Comparison of ENCODE assay signal across 8 cellular contexts in genomic region chr17:1724869-1725641, GRCh38. TPM values are rescaled to one million over a fixed set of nuclear protein-coding genes. Genes with fewer than 3 reads are reported as not detected.
DNase-seq lines count a peak whose midpoint lies in the region; ATAC-seq, FAIRE-seq and TF ChIP-seq lines count a peak whose summit lies in the region.

No MANE protein-coding gene starts in this region.

- DNase-seq in GM12891 (ENCODE audit: insufficient read length, low spot score) (no peak), Peyer's patch (no peak), endothelial cell (ENCODE audit: low spot score) (no peak), MV-4-11 (lab: John Stamatoyannopoulos, UW) (no peak), ACHN (no peak)
- peak in 1 of 9 donors; percentile 34 for DNase-seq in naive thymus-derived CD4-positive, alpha-beta T cell

- peak overlapping the region; percentile 86 to 95 (median 90) for H3K27ac ChIP-seq in Peyer's patch
- peak overlapping the region; percentile 79 for H3K27ac ChIP-seq in naive thymus-derived CD4-positive, alpha-beta T cell (ENCODE audit: low read depth, low read length)

- H3K27me3 Mint-ChIP-seq in endothelial cell (ENCODE audit: unreplicated experiment), result peaks cover 11% of the 10 kb centered on the region
- no peaks in the 10 kb centered on the region for H3K27me3 Mint-ChIP-seq in naive thymus-derived CD4-positive, alpha-beta T cell

- ATAC-seq in HG02610 (IDR thresholded peaks at IDR 0.05; ENCODE audit: unreplicated experiment), result peak; percentile 24
- peak; percentile 66 for ATAC-seq in naive thymus-derived CD4-positive, alpha-beta T cell
- ATAC-seq in HG02970 (IDR thresholded peaks at IDR 0.05; ENCODE audit: low FRiP score, unreplicated experiment), result no peak

- peaks cover 4 to 38% (median 30%) of the 10 kb centered on the region in 4 donors for H3K4me1 ChIP-seq in Peyer's patch
- peaks cover 25 to 33% of the 10 kb centered on the region in 2 donors for H3K4me1 ChIP-seq in naive thymus-derived CD4-positive, alpha-beta T cell (ENCODE audit: control insufficient read depth in 2 of 2, insufficient read depth in 2 of 2, low read length in 2 of 2)

- no peaks in the 10 kb centered on the region for H3K27me3 ChIP-seq in Peyer's patch
- H3K27me3 ChIP-seq in naive thymus-derived CD4-positive, alpha-beta T cell (ENCODE audit: control insufficient read depth in 2 of 2, insufficient read depth in 2 of 2, low read length in 2 of 2), result no peaks in the 10 kb centered on the region

- CTCF ChIA-PET in naive thymus-derived CD4-positive, alpha-beta T cell (lab: Charles Lee), result interaction anchor here (1.3 to 1.5 kb wide), 2 partner anchors 8 to 140 kb away, joined by 3 read pairs; no protein-coding TSS in a partner anchor

- no peak for TF ChIP-seq POLR2A in GM12891 (IDR thresholded peaks at IDR 0.05; ENCODE audit: low read depth, low read length)
- no peak for TF ChIP-seq POLR2A in Peyer's patch (IDR thresholded peaks at IDR 0.05)

- in situ Hi-C loops in ACHN (cut with HindIII; ENCODE audit: low pct_ligation_motif_present, low pct_unique_long_range_greater_than_20kb, low sequenced_read_pairs), result no loop called here

- peak in 3 of 6 experiments; percentile 14 to 38 (median 31) for TF ChIP-seq CTCF in Peyer's patch (IDR thresholded peaks at IDR 0.05)
- no peak for TF ChIP-seq CTCF in endothelial cell (IDR thresholded peaks at IDR 0.05; ENCODE audit: unreplicated experiment)

- H3K27ac Mint-ChIP-seq in endothelial cell (ENCODE audit: unreplicated experiment), result no peak overlapping the region
- H3K27ac Mint-ChIP-seq in naive thymus-derived CD4-positive, alpha-beta T cell, result peak overlapping the region in 6 of 9 donors; percentile 40 to 76 (median 69)

- peaks cover 7% of the 10 kb centered on the region for H3K4me1 Mint-ChIP-seq in endothelial cell (ENCODE audit: unreplicated experiment)
- peaks cover 24 to 57% (median 41%) of the 10 kb centered on the region in 7 donors for H3K4me1 Mint-ChIP-seq in naive thymus-derived CD4-positive, alpha-beta T cell

- H3K36me3 ChIP-seq in Peyer's patch, result peaks cover 0 to 36% (median 0%) of the 10 kb centered on the region in 3 donors
- peaks cover 0 to 25% (median 0%) of the 10 kb centered on the region in 3 experiments for H3K36me3 ChIP-seq in naive thymus-derived CD4-positive, alpha-beta T cell (ENCODE audit: control insufficient read depth in 2 of 3, insufficient read depth in 3 of 3, low read length in 3 of 3)

- POLR2A ChIA-PET in naive thymus-derived CD4-positive, alpha-beta T cell (lab: Charles Lee), result interaction anchor here (0.8 to 3.8 kb wide), 5 partner anchors 9 to 76 kb away, joined by 4 to 22 read pairs (median 5); partner anchors contain the start of genes RILP and SERPINF1

- peaks cover 8% of the 10 kb centered on the region for H3K36me3 Mint-ChIP-seq in endothelial cell (ENCODE audit: low read depth, unreplicated experiment)
- H3K36me3 Mint-ChIP-seq in naive thymus-derived CD4-positive, alpha-beta T cell, result peaks cover 0 to 11% (median 5%) of the 10 kb centered on the region in 5 donors

- H3K4me3 Mint-ChIP-seq in endothelial cell (ENCODE audit: unreplicated experiment), result peak overlapping the region; percentile 44
- peak overlapping the region; percentile 65 to 86 (median 76) for H3K4me3 Mint-ChIP-seq in naive thymus-derived CD4-positive, alpha-beta T cell

- FAIRE-seq in GM12891 (lab: Jason Lieb, UNC), result peak; percentile 64

- H3K9me3 Mint-ChIP-seq in endothelial cell (ENCODE audit: unreplicated experiment), result no peaks in the 10 kb centered on the region
- H3K9me3 Mint-ChIP-seq in naive thymus-derived CD4-positive, alpha-beta T cell, result no peaks in the 10 kb centered on the region

- no peaks in the 10 kb centered on the region for H3K9me3 ChIP-seq in Peyer's patch
- H3K9me3 ChIP-seq in naive thymus-derived CD4-positive, alpha-beta T cell (ENCODE audit: control insufficient read depth in 2 of 3, low read length in 3 of 3), result no peaks in the 10 kb centered on the region

- intact Hi-C loops in naive thymus-derived CD4-positive, alpha-beta T cell (cut with micrococcal nuclease), result loop anchor here (1.0 to 5.0 kb wide), 5 partner anchors 9 to 104 kb away; partner anchors contain the start of genes RILP (in 1 of the 2), SERPINF1 (in 1 of the 2) and SMYD4 (in 1 of the 2)

- peak overlapping the region; percentile 65 to 94 (median 88) for H3K4me3 ChIP-seq in Peyer's patch
- H3K4me3 ChIP-seq in naive thymus-derived CD4-positive, alpha-beta T cell (ENCODE audit: low read length), result peak overlapping the region; percentile 70

TF ChIP-seq in GM12891, 5 proteins besides CTCF, POLR2A, EP300 and RAD21:
- TF ChIP-seq TAF1 (IDR thresholded peaks at IDR 0.05; ENCODE audit: low read depth, low read length) (no peak), SPI1 (IDR thresholded peaks at IDR 0.05; ENCODE audit: low read depth, low read length) (no peak), POLR2AphosphoS5 (IDR thresholded peaks at IDR 0.05; ENCODE audit: low read depth, low read length) (no peak), POU2F2 (IDR thresholded peaks at IDR 0.05; ENCODE audit: low read depth, low read length) (no peak), PAX5 (IDR thresholded peaks at IDR 0.05; ENCODE audit: insufficient read depth, low read length, severe bottlenecking) (no peak)
TF ChIP-seq in GM12891: peak in this region for 0.

RNA-seq across cellular contexts. Expression of gene WDR81, which starts 0.6 kb away (rescaled TPM):
- polyA plus RNA-seq in GM12891 (2012; ENCODE audit: low read depth, missing spikeins), result 6.8 TPM
- total RNA-seq in Peyer's patch, result 10 to 100 TPM; 37.1 to 83.3 (median 59.2) TPM
- total RNA-seq in endothelial cell (ENCODE audit: unreplicated experiment), result 20.0 TPM
- 10 to 100 TPM; 30.7 to 55.1 (median 38.3) TPM for total RNA-seq in naive thymus-derived CD4-positive, alpha-beta T cell
- polyA plus RNA-seq in naive thymus-derived CD4-positive, alpha-beta T cell, result 10 to 100 TPM in 1 of 2 donors, 1 to 10 TPM in 1; 9.8 to 25.5 TPM

RNA-seq across cellular contexts. Expression of gene TLCD2, which starts 14.9 kb away (rescaled TPM):
- 0.10 TPM for polyA plus RNA-seq in GM12891 (2012; ENCODE audit: low read depth, missing spikeins)
- total RNA-seq in Peyer's patch, result 10 to 100 TPM in 3 of 4 donors, 1 to 10 TPM in 1; 8.3 to 37.8 (median 19.5) TPM
- total RNA-seq in endothelial cell (ENCODE audit: unreplicated experiment), result 4.4 TPM
- total RNA-seq in naive thymus-derived CD4-positive, alpha-beta T cell, result under 1 TPM in 4 of 5 experiments, not detected in 1; 0.05 to 0.49 (median 0.08) TPM
- polyA plus RNA-seq in naive thymus-derived CD4-positive, alpha-beta T cell, result not detected

RNA-seq across cellular contexts. Expression of gene SERPINF2, which starts 17.6 kb away (rescaled TPM):
- polyA plus RNA-seq in GM12891 (2012; ENCODE audit: low read depth, missing spikeins), result 0.26 TPM
- total RNA-seq in Peyer's patch (1 to 10 TPM; 4.0 to 9.6 (median 5.6) TPM), endothelial cell (ENCODE audit: unreplicated experiment) (0.56 TPM)
- 1 to 10 TPM in 1 of 5 experiments, under 1 TPM in 4; 0.27 to 1.4 (median 0.65) TPM for total RNA-seq in naive thymus-derived CD4-positive, alpha-beta T cell
- not detected for polyA plus RNA-seq in naive thymus-derived CD4-positive, alpha-beta T cell

RNA-seq across cellular contexts. Expression of gene SERPINF1, which starts 36.8 kb away (rescaled TPM):
- polyA plus RNA-seq in GM12891 (2012; ENCODE audit: low read depth, missing spikeins), result 5.4 TPM
- total RNA-seq in Peyer's patch (100 to 1,000 TPM in 1 of 4 donors, 10 to 100 TPM in 3; 28.7 to 306 (median 81.6) TPM), endothelial cell (ENCODE audit: unreplicated experiment) (0.77 TPM)
- 10 to 100 TPM in 1 of 5 experiments, 1 to 10 TPM in 3, not detected in 1; 1.5 to 12.1 (median 4.9) TPM for total RNA-seq in naive thymus-derived CD4-positive, alpha-beta T cell
- polyA plus RNA-seq in naive thymus-derived CD4-positive, alpha-beta T cell, result 1 to 10 TPM; 4.6 to 8.9 TPM

RNA-seq across cellular contexts. Expression of gene PRPF8, which starts 40.4 kb away (rescaled TPM):
- 135 TPM for polyA plus RNA-seq in GM12891 (2012; ENCODE audit: low read depth, missing spikeins)
- total RNA-seq in Peyer's patch (100 to 1,000 TPM; 138 to 390 (median 226) TPM), endothelial cell (ENCODE audit: unreplicated experiment) (295 TPM)
- 100 to 1,000 TPM; 388 to 554 (median 460) TPM for total RNA-seq in naive thymus-derived CD4-positive, alpha-beta T cell
- polyA plus RNA-seq in naive thymus-derived CD4-positive, alpha-beta T cell, result 100 to 1,000 TPM; 167 to 272 TPM
